Comparison of ENCODE assay signal across 2 cellular contexts in genomic region chr14:103223818-103224352, GRCh38.
TF ChIP-seq lines count a peak whose summit lies in the region.

No MANE protein-coding gene starts in this region.

TF ChIP-seq in GM23338, 12 proteins besides CTCF, POLR2A, EP300 and RAD21:
- TF ChIP-seq ZNF462 (CRISPR knock-in tag; IDR thresholded peaks at IDR 0.05) (no peak), ZNF114 (CRISPR knock-in tag; IDR thresholded peaks at IDR 0.05) (no peak), EZH2phosphoT487 (IDR thresholded peaks at IDR 0.05; ENCODE audit: unreplicated experiment) (no peak), JUNB (IDR thresholded peaks at IDR 0.05; ENCODE audit: unreplicated experiment) (no peak), NANOG (IDR thresholded peaks at IDR 0.05; ENCODE audit: borderline replicate concordance) (no peak), ZNF331 (CRISPR knock-in tag; IDR thresholded peaks at IDR 0.05; ENCODE audit: low read depth) (no peak), REST (IDR thresholded peaks at IDR 0.05; ENCODE audit: unreplicated experiment) (no peak), POLR2AphosphoS5 (IDR thresholded peaks at IDR 0.05; ENCODE audit: low read depth) (no peak), STAT1 (IDR thresholded peaks at IDR 0.05; ENCODE audit: unreplicated experiment) (no peak)
- TF ChIP-seq, protein P1, sequence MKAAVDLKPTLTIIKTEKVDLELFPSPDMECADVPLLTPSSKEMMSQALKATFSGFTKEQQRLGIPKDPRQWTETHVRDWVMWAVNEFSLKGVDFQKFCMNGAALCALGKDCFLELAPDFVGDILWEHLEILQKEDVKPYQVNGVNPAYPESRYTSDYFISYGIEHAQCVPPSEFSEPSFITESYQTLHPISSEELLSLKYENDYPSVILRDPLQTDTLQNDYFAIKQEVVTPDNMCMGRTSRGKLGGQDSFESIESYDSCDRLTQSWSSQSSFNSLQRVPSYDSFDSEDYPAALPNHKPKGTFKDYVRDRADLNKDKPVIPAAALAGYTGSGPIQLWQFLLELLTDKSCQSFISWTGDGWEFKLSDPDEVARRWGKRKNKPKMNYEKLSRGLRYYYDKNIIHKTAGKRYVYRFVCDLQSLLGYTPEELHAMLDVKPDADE (IDR thresholded peaks at IDR 0.05) = no peak

TF ChIP-seq in H1, 55 proteins besides CTCF, POLR2A, EP300 and RAD21:
- no peak for TF ChIP-seq CHD7 (IDR thresholded peaks at IDR 0.05; ENCODE audit: insufficient replicate concordance, low read length)
- no peak for TF ChIP-seq CHD2 (IDR thresholded peaks at IDR 0.05; ENCODE audit: low read length)
- no peak for TF ChIP-seq BRCA1 (IDR thresholded peaks at IDR 0.05; ENCODE audit: low read depth, low read length)
- no peak for TF ChIP-seq ZNF274 (IDR thresholded peaks at IDR 0.05; ENCODE audit: borderline replicate concordance, extremely low read depth, low read length)
- TF ChIP-seq TAF1 (IDR thresholded peaks at IDR 0.05; ENCODE audit: low read depth, low read length) = no peak
- no peak for TF ChIP-seq BCL11A (IDR thresholded peaks at IDR 0.05; ENCODE audit: low read depth in 2 of 2, low read length in 2 of 2)
- TF ChIP-seq SP4 (IDR thresholded peaks at IDR 0.05; ENCODE audit: low read length) = no peak
- TF ChIP-seq SAP30 (IDR thresholded peaks at IDR 0.05; ENCODE audit: insufficient read depth, insufficient replicate concordance, low read length) = no peak
- no peak for TF ChIP-seq HDAC6 (IDR thresholded peaks at IDR 0.05; ENCODE audit: low read depth, low read length)
- TF ChIP-seq RFX5 (IDR thresholded peaks at IDR 0.05; ENCODE audit: borderline replicate concordance, low read depth, low read length) = no peak
- no peak for TF ChIP-seq YY1 (IDR thresholded peaks at IDR 0.05; ENCODE audit: low read depth, low read length)
- TF ChIP-seq ATF3 (IDR thresholded peaks at IDR 0.05; ENCODE audit: insufficient read depth, low read depth, low read length) = no peak
- no peak for TF ChIP-seq CBX5 (IDR thresholded peaks at IDR 0.05; ENCODE audit: low read depth, low read length)
- no peak for TF ChIP-seq RNF2 (IDR thresholded peaks at IDR 0.05; ENCODE audit: borderline replicate concordance, low read depth, low read length, missing control alignments, poor library complexity, severe bottlenecking)
